Comparison of ENCODE assay signal across 7 cellular contexts in genomic region chr9:11206-11605, GRCh38. TPM values are rescaled to one million over a fixed set of nuclear protein-coding genes. Genes with fewer than 3 reads are reported as not detected.
DNase-seq lines count a peak whose midpoint lies in the region; ATAC-seq and TF ChIP-seq lines count a peak whose summit lies in the region.
"Not testable (repeated sequence)": the region's sequence is repeated elsewhere in the genome, so short reads cannot be mapped to it uniquely, and the experiment has no call there.

No MANE protein-coding gene starts in this region.

- not testable (repeated sequence) for H3K14ac ChIP-seq in H9 (ENCODE audit: insufficient read depth, low read length)

- H2BK20ac ChIP-seq in H9 (ENCODE audit: low read depth, low read length, poor library complexity, severe bottlenecking), result not testable (repeated sequence)

- H3K27me3 Mint-ChIP-seq in H9 (ENCODE audit: low read depth), result not testable (repeated sequence)

- not testable (repeated sequence) for H3K27ac Mint-ChIP-seq in H9

- not testable (repeated sequence) for H4K8ac ChIP-seq in H9 (replicated peaks; ENCODE audit: insufficient read length, low read depth, low read length)

- CTCF ChIA-PET in mammary epithelial cell (lab: Charles Lee; ENCODE audit: low non-redundant PET), result not testable (repeated sequence)

- not testable (repeated sequence) for H3K23ac ChIP-seq in H9 (ENCODE audit: insufficient read length, low read depth, low read length)

- H3K79me1 ChIP-seq in H9 (ENCODE audit: insufficient read depth, low read depth, low read length, poor library complexity, severe bottlenecking), result not testable (repeated sequence)

- H3K4ac ChIP-seq in H9 (ENCODE audit: low read depth, low read length), result not testable (repeated sequence)

- H2AK5ac ChIP-seq in H9 (ENCODE audit: insufficient read length, low read length), result not testable (repeated sequence)

- not testable (repeated sequence) for H3K4me1 Mint-ChIP-seq in H9

- not testable (repeated sequence) for H3K56ac ChIP-seq in H9 (ENCODE audit: insufficient read length, low read depth, low read length)

- H3K27ac ChIP-seq in H9 (ENCODE audit: insufficient read length, low read depth, low read length); WERI-Rb-1; mammary epithelial cell (ENCODE audit: insufficient read depth, low read depth, low read length); parathyroid adenoma: not testable (repeated sequence)

- in situ Hi-C loops in mammary epithelial cell (cut with MboI; ENCODE audit: low sequenced_read_pairs in 2 of 2), result not testable (repeated sequence)

- not testable (repeated sequence) for H4K20me1 ChIP-seq in H9 (ENCODE audit: control insufficient read depth, insufficient read depth, insufficient read length); mammary epithelial cell (ENCODE audit: insufficient read depth, low read length)

- not testable (repeated sequence) for H2BK120ac ChIP-seq in H9 (ENCODE audit: low read depth, low read length, poor library complexity, severe bottlenecking)

- not testable (repeated sequence) for H3K36me3 Mint-ChIP-seq in H9 (ENCODE audit: insufficient read depth in 1 of 3, low read depth in 3 of 3)

- not testable (repeated sequence) for ATAC-seq in left ventricle myocardium superior

- intact Hi-C loops in mammary epithelial cell (cut with micrococcal nuclease); left ventricle myocardium superior (cut with micrococcal nuclease): not testable (repeated sequence)

- not testable (repeated sequence) for H3K9me3 ChIP-seq in H9 (ENCODE audit: control insufficient read depth, low read depth, low read length); WERI-Rb-1 (ENCODE audit: severe bottlenecking); mammary epithelial cell (replicated peaks; ENCODE audit: insufficient read depth, low read length); parathyroid adenoma (ENCODE audit: control insufficient read depth, low read length)

- H3K23me2 ChIP-seq in H9 (ENCODE audit: insufficient read length, low read depth, low read length, poor library complexity, severe bottlenecking), result not testable (repeated sequence)

- no CpG with 5 or more reads among the region's 26 CpGs for WGBS in H9 (ENCODE audit: extremely low coverage, insufficient read length, low lambda C conversion rate)
- 48% methylated on average over 9 of the region's 26 CpGs for WGBS in mammary epithelial cell (ENCODE audit: low coverage, missing lambda C conversion rate)

- H3K4me3 ChIP-seq in WERI-Rb-1 (ENCODE audit: low read depth, low read length); mammary epithelial cell (replicated peaks in 1 of 3; ENCODE audit: insufficient read depth in 1 of 3, low read depth in 2 of 3, low read length in 3 of 3); parathyroid adenoma (ENCODE audit: low read depth, low read length): not testable (repeated sequence)

- H3K79me2 ChIP-seq in H9 (ENCODE audit: insufficient read depth, low read length); mammary epithelial cell (ENCODE audit: insufficient read depth, low read length); parathyroid adenoma: not testable (repeated sequence)

- not testable (repeated sequence) for H3K36me3 ChIP-seq in WERI-Rb-1; mammary epithelial cell (ENCODE audit: insufficient read depth, low read length); parathyroid adenoma (ENCODE audit: control insufficient read depth, insufficient read depth, low read length)

- TF ChIP-seq CTCF in H9 (conservative IDR thresholded peaks at IDR 0.05) (peak; percentile 70), WERI-Rb-1 (IDR thresholded peaks at IDR 0.05; ENCODE audit: low read depth, low read length) (peak; percentile 52), mammary epithelial cell (conservative IDR thresholded peaks at IDR 0.05 in 1 of 2, IDR thresholded peaks at IDR 0.05 in 1 of 2; ENCODE audit: extremely low read depth in 1 of 2, insufficient read depth in 1 of 2, low read depth in 1 of 2, low read length in 2 of 2) (peak; percentile 15 to 31), parathyroid adenoma (IDR thresholded peaks at IDR 0.05) (peak; percentile 28)

- H4K5ac ChIP-seq in H9 (ENCODE audit: insufficient read length, low read depth, low read length), result not testable (repeated sequence)

- H4K91ac ChIP-seq in H9 (ENCODE audit: insufficient read length, low read depth, low read length), result not testable (repeated sequence)

- H3K27me3 ChIP-seq in H9 (ENCODE audit: insufficient read depth, low read length); WERI-Rb-1 (ENCODE audit: insufficient read depth, low read depth, severe bottlenecking); mammary epithelial cell (ENCODE audit: insufficient read depth, low read length); parathyroid adenoma (ENCODE audit: control insufficient read depth, insufficient read depth, low read length): not testable (repeated sequence)

- H3K4me1 ChIP-seq in H9 (ENCODE audit: insufficient read depth, low read length); mammary epithelial cell (ENCODE audit: insufficient read depth, low read length); parathyroid adenoma: not testable (repeated sequence)

- not testable (repeated sequence) for H3K9ac ChIP-seq in H9 (ENCODE audit: extremely low read depth, insufficient read length, low read length); mammary epithelial cell (ENCODE audit: insufficient read depth, low read length); parathyroid adenoma

- H2AFZ ChIP-seq in H9 (ENCODE audit: low read length); mammary epithelial cell (ENCODE audit: low read depth, low read length); parathyroid adenoma: not testable (repeated sequence)

- BruUV-seq in mammary epithelial cell (replicated peaks; lab: Mats Ljungman, UMichigan), result not testable (repeated sequence)

- dilution Hi-C loops in mammary epithelial cell (cut with HindIII; ENCODE audit: low sequenced_read_pairs), result not testable (repeated sequence)

- H3K18ac ChIP-seq in H9 (ENCODE audit: insufficient read length, low read depth, low read length), result not testable (repeated sequence)

- not testable (repeated sequence) for H3K4me3 Mint-ChIP-seq in H9

- H3T11ph ChIP-seq in H9 (ENCODE audit: low read length), result not testable (repeated sequence)

- peaks cover 8 to 14% of the 10 kb centered on the region in 2 experiments for H3K9me3 Mint-ChIP-seq in H9

- H3K4me2 ChIP-seq in H9 (ENCODE audit: insufficient read depth, insufficient read length, low read length); mammary epithelial cell (ENCODE audit: insufficient read depth, low read depth, low read length); parathyroid adenoma (ENCODE audit: low read length): not testable (repeated sequence)

- not testable (repeated sequence) for H2BK12ac ChIP-seq in H9 (ENCODE audit: insufficient read length, low read depth, low read length)

- not testable (repeated sequence) for DNase-seq in H9, mammary epithelial cell
- DNase-seq in WERI-Rb-1, result peak; percentile 86
- peak; percentile 69 for DNase-seq in activated T-cell treated with anti-CD3 and anti-CD28 coated beads, Interleukin-2, amount 50 U/mL, for 1 hour
- peak; percentile 85 for DNase-seq in left ventricle myocardium superior
- DNase-seq in stimulated activated CD8-positive, alpha-beta memory T cell treated with anti-CD3 and anti-CD28 coated beads, Interleukin-15, amount 100 ng/mL, for 1 hour (ENCODE audit: low read depth), result peak; percentile 27

- not testable (repeated sequence) for H2BK5ac ChIP-seq in H9 (ENCODE audit: insufficient read length, low read length)

- H2BK15ac ChIP-seq in H9 (ENCODE audit: low read depth, low read length), result not testable (repeated sequence)

RNA-seq across cellular contexts. Expression of gene WASHC1, which starts 18.1 kb away (rescaled TPM):
- total RNA-seq in H9 (2021) (8.7 and 9.2 TPM in 2 replicates), mammary epithelial cell (10 to 100 TPM in 1 of 2 donors, 1 to 10 TPM in 1; 4.2 to 20.4 TPM), left ventricle myocardium superior (14.0 TPM)
- 3.8 TPM for polyA plus RNA-seq in mammary epithelial cell
- polyA minus RNA-seq in mammary epithelial cell, result 1.6 TPM
